ENCODE assay signal across 10 cellular contexts in genomic region chr11:86062719-86063118, GRCh38. TPM values are rescaled to one million over a fixed set of nuclear protein-coding genes. Genes with fewer than 3 reads are reported as not detected.
DNase-seq lines count a peak whose midpoint lies in the region; ATAC-seq, FAIRE-seq and TF ChIP-seq lines count a peak whose summit lies in the region.
"Had no signal": no experiment of that assay in that cellular context is flagged by ENCODE, and none has a peak within 500 bp of the region (broad histone marks: within the 10 kb centered on the region; RNA-seq: fewer than 3 reads in every experiment).

No MANE protein-coding gene starts in this region.

- peak; percentile 12; the same call in 1 of the 3 replicates for ATAC-seq in GM12878
- peak in 1 of 2 donors; percentile 73 for ATAC-seq in lower lobe of right lung
- no peak for ATAC-seq in HG02763 (IDR thresholded peaks at IDR 0.05; ENCODE audit: unreplicated experiment)
- no peak for ATAC-seq in activated CD4-positive, CD25-positive, alpha-beta regulatory T cell treated with anti-CD3 and anti-CD28 coated beads, Interleukin-2, amount 50 U/mL, for 24 hours

- H3K27ac Mint-ChIP-seq in activated naive CD4-positive, alpha-beta T cell treated with anti-CD3 and anti-CD28 coated beads, Interleukin-2, amount 50 U/mL, for 24 hours, result peak overlapping the region; percentile 88

- H2AFZ ChIP-seq in GM12878 (ENCODE audit: control insufficient read depth, low read depth, low read length), result no peak overlapping the region

- peak overlapping the region; percentile 77 for H3K4me3 Mint-ChIP-seq in activated naive CD4-positive, alpha-beta T cell treated with anti-CD3 and anti-CD28 coated beads, Interleukin-2, amount 50 U/mL, for 24 hours

- TF ChIP-seq CTCF in GM12878 (IDR thresholded peaks at IDR 0.05 in 2 of 3, conservative IDR thresholded peaks at IDR 0.05 in 1 of 3; ENCODE audit: control insufficient read depth in 2 of 3, extremely low read depth in 1 of 3, insufficient read depth in 1 of 3, low read depth in 3 of 3, low read length in 3 of 3) (no peak), lower lobe of right lung (IDR thresholded peaks at IDR 0.05) (no peak)

- BruUV-seq in GM12878 (replicated peaks; lab: Mats Ljungman, UMichigan), result no TSS peak

- POLR2A ChIA-PET in GM12878 (lab: Charles Lee), result interaction anchor here (2.5 kb wide), 1 partner anchor 14 kb away, joined by 9 read pairs; no protein-coding TSS in a partner anchor

- H3K79me2 ChIP-seq in GM12878 (ENCODE audit: control insufficient read depth, insufficient read depth, low read length), result peaks cover 100% of the 10 kb centered on the region

- intact Hi-C loops in GM12878 (cut with micrococcal nuclease; ENCODE audit: unreplicated experiment) (no loop called here), lower lobe of right lung (cut with DNase I) (no loop called here)

- H3K4me3 ChIP-seq in GM12878 (peak overlapping the region; percentile 40), lower lobe of right lung (peak overlapping the region; percentile 93), urinary bladder (ENCODE audit: low read depth, low read length) (no peak overlapping the region)
- H3K4me3 ChIP-seq: mucosa of descending colon had no signal

- H3K27me3 Mint-ChIP-seq in activated naive CD4-positive, alpha-beta T cell treated with anti-CD3 and anti-CD28 coated beads, Interleukin-2, amount 50 U/mL, for 24 hours, result no peaks in the 10 kb centered on the region

- H4K20me1 ChIP-seq in GM12878 (ENCODE audit: control insufficient read depth, insufficient read depth), result no peaks in the 10 kb centered on the region; the same call in 1 of the 2 replicates

- in situ Hi-C loops in GM12878 (cut with MboI), result no loop called here

- SMC1A ChIA-PET in GM12878 (lab: Charles Lee; ENCODE audit: uncharacterized antibody, unreplicated experiment), result interaction anchor here (0.7 to 2.1 kb wide), 8 partner anchors 9 to 156 kb away, joined by 3 to 9 read pairs (median 4); no protein-coding TSS in a partner anchor

- peak overlapping the region; percentile 82 for H3K4me2 ChIP-seq in GM12878 (ENCODE audit: control insufficient read depth, insufficient read depth)

- TF ChIP-seq EP300 in GM12878 (IDR thresholded peaks at IDR 0.05; ENCODE audit: borderline replicate concordance in 1 of 2, control insufficient read depth in 1 of 2, low read depth in 2 of 2, low read length in 2 of 2), result no peak

- H3K27me3 ChIP-seq in GM12878 (replicated peaks in 1 of 2; ENCODE audit: control insufficient read depth in 2 of 2, insufficient read depth in 2 of 2, low read length in 1 of 2) (no peaks in the 10 kb centered on the region), lower lobe of right lung (ENCODE audit: low read depth) (no peaks in the 10 kb centered on the region)

- no peaks in the 10 kb centered on the region for H3K9me3 Mint-ChIP-seq in activated naive CD4-positive, alpha-beta T cell treated with anti-CD3 and anti-CD28 coated beads, Interleukin-2, amount 50 U/mL, for 24 hours

- H3K36me3 Mint-ChIP-seq in activated naive CD4-positive, alpha-beta T cell treated with anti-CD3 and anti-CD28 coated beads, Interleukin-2, amount 50 U/mL, for 24 hours, result no peaks in the 10 kb centered on the region

- 2% methylated on average over 3 of the region's 3 CpGs for WGBS in GM12878 (ENCODE audit: insufficient coverage, insufficient replicate concordance, low lambda C conversion rate, missing lambda C conversion rate)
- 49% methylated on average over 3 of the region's 3 CpGs for WGBS in urinary bladder

- DNase-seq in activated naive CD4-positive, alpha-beta T cell treated with Interleukin-2 at 50 U/mL for 16 hours, result no peak
- no peak for DNase-seq in GM12878 (ENCODE audit: low read depth, low spot score)
- no peak for DNase-seq in lower lobe of right lung
- DNase-seq in NCI-H2029 treated with DMSO at 0.1 percent for 48 hours (lab: John Stamatoyannopoulos, UW), result no peak
- DNase-seq: effector CD8-positive, alpha-beta T cell; mucosa of descending colon had no signal

- peaks cover 82% of the 10 kb centered on the region for H3K4me1 Mint-ChIP-seq in activated naive CD4-positive, alpha-beta T cell treated with anti-CD3 and anti-CD28 coated beads, Interleukin-2, amount 50 U/mL, for 24 hours

- H3K9me3 ChIP-seq in GM12878 (replicated peaks; ENCODE audit: control insufficient read depth, insufficient read depth, low read length) (peaks cover 5% of the 10 kb centered on the region), lower lobe of right lung (no peaks in the 10 kb centered on the region)
- H3K9me3 ChIP-seq: mucosa of descending colon had no signal

- H3K36me3 ChIP-seq in GM12878 (ENCODE audit: control insufficient read depth in 2 of 2, insufficient read depth in 2 of 2, low read length in 1 of 2) (no peaks in the 10 kb centered on the region; a peak in 1 of 4 replicates), lower lobe of right lung (no peaks in the 10 kb centered on the region), urinary bladder (ENCODE audit: insufficient read depth) (no peaks in the 10 kb centered on the region)

- CTCF ChIA-PET in GM12878 (lab: Yijun Ruan, JAX), result interaction anchor here (0.7 to 1.8 kb wide), 4 partner anchors 21 to 139 kb away, joined by 3 to 5 read pairs (median 4); no protein-coding TSS in a partner anchor

- no peak for TF ChIP-seq POLR2A in GM12878 (IDR thresholded peaks at IDR 0.05; ENCODE audit: low read depth, low read length)

- H3K27ac ChIP-seq in GM12878 (ENCODE audit: control insufficient read depth, insufficient read depth), result peak overlapping the region; percentile 71
- H3K27ac ChIP-seq in lower lobe of right lung, result peak overlapping the region; percentile 62
- peak overlapping the region; percentile 18 for H3K27ac ChIP-seq in urinary bladder (ENCODE audit: low read depth)

- 0 out of 2 replicates have a peak overlapping the region, but pooled peaks have one; percentile 2 for H3K9ac ChIP-seq in GM12878 (ENCODE audit: control insufficient read depth, insufficient read depth, low read length)

- H3K4me1 ChIP-seq in GM12878 (ENCODE audit: control insufficient read depth, insufficient read depth, low read length) (0 out of 2 replicates have a peak, but pooled peaks cover 8% of the 10 kb centered on the region), lower lobe of right lung (peaks cover 86% of the 10 kb centered on the region), urinary bladder (ENCODE audit: insufficient read depth) (no peaks in the 10 kb centered on the region)

- no peak for FAIRE-seq in GM12878 (lab: Jason Lieb, UNC)

- TF ChIP-seq RAD21 in GM12878 (IDR thresholded peaks at IDR 0.05; ENCODE audit: insufficient read depth, low read depth, low read length), result no peak

- RAD21 ChIA-PET in GM12878 (lab: Charles Lee; ENCODE audit: unreplicated experiment), result interaction anchor here (1.1 to 1.5 kb wide), 4 partner anchors 12 to 189 kb away, joined by 3 to 4 read pairs (median 4); no protein-coding TSS in a partner anchor

TF ChIP-seq in GM12878, 131 proteins besides CTCF, POLR2A, EP300 and RAD21:
- TF ChIP-seq RELA (IDR thresholded peaks at IDR 0.05; ENCODE audit: borderline replicate concordance, partially characterized antibody), result no peak
- no peak for TF ChIP-seq JUNB (IDR thresholded peaks at IDR 0.05)
- no peak for TF ChIP-seq CBFB (IDR thresholded peaks at IDR 0.05; ENCODE audit: low read depth)
- TF ChIP-seq TCF7 (IDR thresholded peaks at IDR 0.05; ENCODE audit: borderline replicate concordance), result no peak

RNA-seq across cellular contexts. Expression of gene PICALM, which starts 6.2 kb away (rescaled TPM):
- total RNA-seq in GM12878 (2013; cell fraction: nucleolus; rRNA removed), result 532 and 561 TPM in 2 replicates
- total RNA-seq in GM12878 (2014; rRNA removed), result 78.9 and 86.8 TPM in 2 replicates
- 69.1 and 70.3 TPM in 2 replicates for total RNA-seq in GM12878 (2014; rRNA removed; fragmentation: Illumina TruSeq; extraction: Trizol)
- total RNA-seq in GM12878 (2021), result 41.0 and 46.5 TPM in 2 replicates
- 18.2 TPM for polyA plus RNA-seq in GM12878 (2011; ENCODE audit: low read depth)
- 150 and 163 TPM in 2 replicates for polyA plus RNA-seq in GM12878 (2011; rRNA removed)
- 68.3 and 91.4 TPM in 2 replicates for polyA plus RNA-seq in GM12878 (2011; cell fraction: cytosol; rRNA removed)
- 115 and 124 TPM in 2 replicates for polyA plus RNA-seq in GM12878 (2011; cell fraction: nucleus; rRNA removed)
- polyA plus RNA-seq in GM12878 (2012), result 27.2 and 31.0 TPM in 2 replicates
- 70.1 and 95.0 TPM in 2 replicates for polyA plus RNA-seq in GM12878 (2014; fragmentation: Illumina TruSeq; extraction: Trizol)
- 10 to 100 TPM in 1 of 2 experiments, 1 to 10 TPM in 1; 4.3 to 10.4 TPM for polyA plus RNA-seq in GM12878 (2014; fragmentation: Nextera tagmentation; extraction: Ambion mirVana)
- 37.2 and 43.1 TPM in 2 replicates for polyA plus RNA-seq in GM12878 (2014; rRNA removed)
- 10 to 100 TPM; 12.8 to 15.0 TPM for polyA plus RNA-seq in GM12878 (2016; fragmentation: Nextera tagmentation; extraction: Ambion mirVana)
- 254 and 304 TPM in 2 replicates for polyA minus RNA-seq in GM12878 (2011; rRNA and poly(A)+ RNA removed)
- 78.4 and 84.7 TPM in 2 replicates for polyA minus RNA-seq in GM12878 (2011; cell fraction: cytosol; rRNA and poly(A)+ RNA removed)
- 156 and 277 TPM in 2 replicates for polyA minus RNA-seq in GM12878 (2011; cell fraction: nucleus; rRNA and poly(A)+ RNA removed)
- total RNA-seq in lower lobe of right lung, result 190 TPM
- total RNA-seq in urinary bladder, result 543 TPM
- polyA plus RNA-seq in urinary bladder, result 104 TPM

Comparison
In these comparisons a context has a peak if more than half of its experiments do, and no peak if none do; other contexts are left out.
1. H3K27ac ChIP-seq: peak in every context shown above with its lines; median percentile 71 in GM12878; 62 in lower lobe of right lung; 18 in urinary bladder.